Comparison of ENCODE assay signal across 1 cellular context in the genomic region with DNA sequence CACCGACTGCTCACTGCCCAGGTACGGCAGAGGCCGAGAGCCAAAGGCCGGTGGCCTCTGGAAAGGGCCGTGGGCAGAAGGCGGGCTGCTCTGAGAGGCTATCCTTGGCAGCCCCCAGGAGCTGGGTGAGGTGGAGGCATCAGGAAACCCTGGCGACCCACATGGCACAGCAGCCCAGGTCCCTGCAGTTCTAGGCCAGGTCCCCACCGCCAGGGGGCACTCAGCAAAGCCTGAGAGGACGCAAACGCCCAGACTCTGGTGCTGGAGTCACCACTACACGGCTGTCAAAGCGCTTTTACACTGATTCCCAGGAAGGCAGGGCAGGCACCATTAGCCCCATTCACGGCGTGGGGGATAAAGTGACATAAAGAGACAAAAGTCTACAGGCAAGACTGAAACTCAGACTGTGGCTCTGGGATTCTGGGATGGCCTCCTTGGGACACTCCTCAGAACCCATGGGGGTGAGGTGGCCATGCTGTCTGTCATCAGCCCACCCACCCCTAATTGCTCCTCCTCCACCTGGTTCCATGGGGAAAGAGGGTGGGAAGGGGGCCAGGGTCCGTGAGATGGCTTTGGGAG.
TF ChIP-seq lines count a peak whose summit lies in the region.

No MANE protein-coding gene starts in this region.

TF ChIP-seq in GM12878, 131 proteins besides CTCF, POLR2A, EP300 and RAD21:
- no peak for TF ChIP-seq ZNF687 (IDR thresholded peaks at IDR 0.05)
- TF ChIP-seq YY1 (IDR thresholded peaks at IDR 0.05; ENCODE audit: low read depth, low read length), result peak; percentile 54; the same call in 1 of the 2 replicates
- no peak for TF ChIP-seq NFIC (IDR thresholded peaks at IDR 0.05; ENCODE audit: low read depth, low read length)
- no peak for TF ChIP-seq POLR2AphosphoS2 (IDR thresholded peaks at IDR 0.05; ENCODE audit: low read depth, low read length)
- no peak for TF ChIP-seq RB1 (IDR thresholded peaks at IDR 0.05; ENCODE audit: borderline replicate concordance)
- TF ChIP-seq E2F4 (IDR thresholded peaks at IDR 0.05; ENCODE audit: low read depth, low read length), result no peak
- TF ChIP-seq SMC3 (IDR thresholded peaks at IDR 0.05; ENCODE audit: borderline replicate concordance, low read length), result peak; percentile 81
- no peak for TF ChIP-seq JUND (IDR thresholded peaks at IDR 0.05; ENCODE audit: low read depth, low read length)
- TF ChIP-seq SIN3A (IDR thresholded peaks at IDR 0.05; ENCODE audit: low read depth, low read length), result no peak
- TF ChIP-seq, protein P1, sequence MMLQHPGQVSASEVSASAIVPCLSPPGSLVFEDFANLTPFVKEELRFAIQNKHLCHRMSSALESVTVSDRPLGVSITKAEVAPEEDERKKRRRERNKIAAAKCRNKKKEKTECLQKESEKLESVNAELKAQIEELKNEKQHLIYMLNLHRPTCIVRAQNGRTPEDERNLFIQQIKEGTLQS (IDR thresholded peaks at IDR 0.05; ENCODE audit: borderline replicate concordance, extremely low read depth, low read depth, low read length), result no peak
- TF ChIP-seq, protein P2, sequence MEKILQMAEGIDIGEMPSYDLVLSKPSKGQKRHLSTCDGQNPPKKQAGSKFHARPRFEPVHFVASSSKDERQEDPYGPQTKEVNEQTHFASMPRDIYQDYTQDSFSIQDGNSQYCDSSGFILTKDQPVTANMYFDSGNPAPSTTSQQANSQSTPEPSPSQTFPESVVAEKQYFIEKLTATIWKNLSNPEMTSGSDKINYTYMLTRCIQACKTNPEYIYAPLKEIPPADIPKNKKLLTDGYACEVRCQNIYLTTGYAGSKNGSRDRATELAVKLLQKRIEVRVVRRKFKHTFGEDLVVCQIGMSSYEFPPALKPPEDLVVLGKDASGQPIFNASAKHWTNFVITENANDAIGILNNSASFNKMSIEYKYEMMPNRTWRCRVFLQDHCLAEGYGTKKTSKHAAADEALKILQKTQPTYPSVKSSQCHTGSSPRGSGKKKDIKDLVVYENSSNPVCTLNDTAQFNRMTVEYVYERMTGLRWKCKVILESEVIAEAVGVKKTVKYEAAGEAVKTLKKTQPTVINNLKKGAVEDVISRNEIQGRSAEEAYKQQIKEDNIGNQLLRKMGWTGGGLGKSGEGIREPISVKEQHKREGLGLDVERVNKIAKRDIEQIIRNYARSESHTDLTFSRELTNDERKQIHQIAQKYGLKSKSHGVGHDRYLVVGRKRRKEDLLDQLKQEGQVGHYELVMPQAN (conservative IDR thresholded peaks at IDR 0.05), result no peak
- no peak for TF ChIP-seq LARP7 (IDR thresholded peaks at IDR 0.05)
- TF ChIP-seq SMAD5 (IDR thresholded peaks at IDR 0.05; ENCODE audit: low read depth), result no peak
- TF ChIP-seq IRF3 (IDR thresholded peaks at IDR 0.05), result no peak
- no peak for TF ChIP-seq BHLHE40 (IDR thresholded peaks at IDR 0.05; ENCODE audit: borderline replicate concordance in 1 of 2, low read depth in 2 of 2, low read length in 1 of 2)
- no peak for TF ChIP-seq KAT2A (conservative IDR thresholded peaks at IDR 0.05; ENCODE audit: control insufficient read depth, low read depth, low read length)
- no peak for TF ChIP-seq BRCA1 (IDR thresholded peaks at IDR 0.05; ENCODE audit: low read depth, low read length)
- no peak for TF ChIP-seq NFXL1 (IDR thresholded peaks at IDR 0.05; ENCODE audit: borderline replicate concordance)
- TF ChIP-seq HDAC6 (IDR thresholded peaks at IDR 0.05; ENCODE audit: unreplicated experiment), result no peak
- no peak for TF ChIP-seq ZSCAN29 (IDR thresholded peaks at IDR 0.05)
- TF ChIP-seq USF1 (IDR thresholded peaks at IDR 0.05; ENCODE audit: borderline replicate concordance, extremely low read length, insufficient read depth, low read depth, low read length), result no peak
- no peak for TF ChIP-seq CBFB (IDR thresholded peaks at IDR 0.05; ENCODE audit: low read depth)
- no peak for TF ChIP-seq RELB (IDR thresholded peaks at IDR 0.05; ENCODE audit: low read depth)
- no peak for TF ChIP-seq CEBPB (IDR thresholded peaks at IDR 0.05; ENCODE audit: borderline replicate concordance in 1 of 2, low read depth in 2 of 2, low read length in 2 of 2)
- no peak for TF ChIP-seq MEF2B (IDR thresholded peaks at IDR 0.05; ENCODE audit: partially characterized antibody, poor library complexity, severe bottlenecking)
- TF ChIP-seq ATF7 (IDR thresholded peaks at IDR 0.05; ENCODE audit: low read depth), result no peak
- TF ChIP-seq, protein P3, sequence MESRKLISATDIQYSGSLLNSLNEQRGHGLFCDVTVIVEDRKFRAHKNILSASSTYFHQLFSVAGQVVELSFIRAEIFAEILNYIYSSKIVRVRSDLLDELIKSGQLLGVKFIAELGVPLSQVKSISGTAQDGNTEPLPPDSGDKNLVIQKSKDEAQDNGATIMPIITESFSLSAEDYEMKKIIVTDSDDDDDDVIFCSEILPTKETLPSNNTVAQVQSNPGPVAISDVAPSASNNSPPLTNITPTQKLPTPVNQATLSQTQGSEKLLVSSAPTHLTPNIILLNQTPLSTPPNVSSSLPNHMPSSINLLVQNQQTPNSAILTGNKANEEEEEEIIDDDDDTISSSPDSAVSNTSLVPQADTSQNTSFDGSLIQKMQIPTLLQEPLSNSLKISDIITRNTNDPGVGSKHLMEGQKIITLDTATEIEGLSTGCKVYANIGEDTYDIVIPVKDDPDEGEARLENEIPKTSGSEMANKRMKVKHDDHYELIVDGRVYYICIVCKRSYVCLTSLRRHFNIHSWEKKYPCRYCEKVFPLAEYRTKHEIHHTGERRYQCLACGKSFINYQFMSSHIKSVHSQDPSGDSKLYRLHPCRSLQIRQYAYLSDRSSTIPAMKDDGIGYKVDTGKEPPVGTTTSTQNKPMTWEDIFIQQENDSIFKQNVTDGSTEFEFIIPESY (IDR thresholded peaks at IDR 0.05), result no peak
- no peak for TF ChIP-seq BCL11A (IDR thresholded peaks at IDR 0.05; ENCODE audit: low read depth, low read length)
- TF ChIP-seq RELA (IDR thresholded peaks at IDR 0.05; ENCODE audit: borderline replicate concordance, partially characterized antibody), result no peak
- peak; percentile 62; the same call in 1 of the 2 replicates for TF ChIP-seq ZNF207 (IDR thresholded peaks at IDR 0.05; ENCODE audit: borderline replicate concordance)
- TF ChIP-seq SMARCA5 (IDR thresholded peaks at IDR 0.05), result peak; percentile 42; the same call in 1 of the 2 replicates
- no peak for TF ChIP-seq E2F8 (IDR thresholded peaks at IDR 0.05; ENCODE audit: low read depth, partially characterized antibody)
